Comparison of ENCODE assay signal across 7 cellular contexts in genomic region chr1:204746838-204747442, GRCh38.
DNase-seq lines count a peak whose midpoint lies in the region; TF ChIP-seq lines count a peak whose summit lies in the region.

No MANE protein-coding gene starts in this region.

- H3K27me3 ChIP-seq in WERI-Rb-1 (ENCODE audit: insufficient read depth, low read depth, severe bottlenecking) (no peaks in the 10 kb centered on the region), liver (ENCODE audit: control insufficient read depth in 4 of 4, insufficient read depth in 4 of 4, low read length in 3 of 4) (no peaks in the 10 kb centered on the region)

- H3K9ac ChIP-seq in liver (ENCODE audit: low read depth in 1 of 2, low read length in 2 of 2) = no peak overlapping the region

- no peaks in the 10 kb centered on the region for H3K36me3 ChIP-seq in WERI-Rb-1
- H3K36me3 ChIP-seq in liver (ENCODE audit: control insufficient read depth in 4 of 4, insufficient read depth in 3 of 4, low read depth in 1 of 4, low read length in 3 of 4) = no peaks in the 10 kb centered on the region

- no peaks in the 10 kb centered on the region for H3K4me1 ChIP-seq in liver (ENCODE audit: control insufficient read depth in 4 of 4, insufficient read depth in 4 of 4, low read length in 3 of 4)

- H3K27ac ChIP-seq in WERI-Rb-1 (no peak overlapping the region), liver (ENCODE audit: low read depth in 1 of 2, low read length in 2 of 2) (no peak overlapping the region)

- DNase-seq in NCI-H1092 treated with DMSO at 0.1 percent for 48 hours (lab: John Stamatoyannopoulos, UW) (peak; percentile 59), WERI-Rb-1 (peak; percentile 85), cerebellar cortex (ENCODE audit: low spot score) (peak; percentile 41), GF-D8 (lab: John Stamatoyannopoulos, UW) (no peak)
- DNase-seq in stimulated activated CD8-positive, alpha-beta memory T cell treated with anti-CD3 and anti-CD28 coated beads, Interleukin-4, amount 100 ng/mL, for 24 hours (ENCODE audit: low read depth) = peak; percentile 22

- TF ChIP-seq CTCF in GM12874 (IDR thresholded peaks at IDR 0.05; ENCODE audit: insufficient read depth, low read depth, low read length) = peak; percentile 96
- TF ChIP-seq CTCF in WERI-Rb-1 (IDR thresholded peaks at IDR 0.05; ENCODE audit: low read depth, low read length) = peak; percentile 100
- TF ChIP-seq CTCF in liver (IDR thresholded peaks at IDR 0.05; ENCODE audit: low read depth, low read length, missing input control) = peak; percentile 90

- no peak overlapping the region for H3K4me3 ChIP-seq in WERI-Rb-1 (ENCODE audit: low read depth, low read length)
- no peak overlapping the region for H3K4me3 ChIP-seq in liver (ENCODE audit: low read depth in 1 of 3, low read length in 3 of 3)

- H3K9me3 ChIP-seq in WERI-Rb-1 (ENCODE audit: severe bottlenecking) (no peaks in the 10 kb centered on the region), liver (ENCODE audit: control insufficient read depth in 4 of 4, low read length in 3 of 4) (no peaks in the 10 kb centered on the region)

- peak; percentile 68 to 78 for TF ChIP-seq RAD21 in liver (IDR thresholded peaks at IDR 0.05)

TF ChIP-seq in liver, 16 proteins besides CTCF, POLR2A, EP300 and RAD21:
- TF ChIP-seq FOXA1 (IDR thresholded peaks at IDR 0.05) (no peak), SP1 (IDR thresholded peaks at IDR 0.05) (no peak), ATF3 (IDR thresholded peaks at IDR 0.05) (no peak), HNF4G (IDR thresholded peaks at IDR 0.05) (no peak), MAX (IDR thresholded peaks at IDR 0.05) (no peak), GABPA (IDR thresholded peaks at IDR 0.05 in 1 of 2, conservative IDR thresholded peaks at IDR 0.05 in 1 of 2) (no peak), HNF4A (conservative IDR thresholded peaks at IDR 0.05) (no peak), JUND (IDR thresholded peaks at IDR 0.05) (no peak)
